9 cellular contexts compared by ENCODE assay signal in genomic region chr11:130636672-130637463, GRCh38.
DNase-seq lines count a peak whose midpoint lies in the region; ATAC-seq, FAIRE-seq and TF ChIP-seq lines count a peak whose summit lies in the region.
"Had no signal": no experiment of that assay in that cellular context is flagged by ENCODE, and none has a peak within 500 bp of the region (broad histone marks: within the 10 kb centered on the region; RNA-seq: fewer than 3 reads in every experiment).

No MANE protein-coding gene starts in this region.

- ATAC-seq in HG02840 (IDR thresholded peaks at IDR 0.05; ENCODE audit: low FRiP score, unreplicated experiment), result peak; percentile 72
- ATAC-seq in GM21423 (IDR thresholded peaks at IDR 0.05; ENCODE audit: unreplicated experiment), result no peak
- no peak for ATAC-seq in HG02884 (IDR thresholded peaks at IDR 0.05; ENCODE audit: unreplicated experiment)

- DNase-seq in ELR (ENCODE audit: low read depth), result peak; percentile 85
- DNase-seq in RCC 7860 (ENCODE audit: low spot score), result peak; percentile 98
- DNase-seq in kidney tubule cell (ENCODE audit: low spot score), result peak; percentile 98
- no peak for DNase-seq in NCI-H1105 (lab: John Stamatoyannopoulos, UW)
- DNase-seq in erythroblast (lab: John Stamatoyannopoulos, UW), result no peak
- DNase-seq: activated gamma-delta T cell had no signal

- no peak for TF ChIP-seq POLR2A in erythroblast (IDR thresholded peaks at IDR 0.05; ENCODE audit: low read length)

- peak; percentile 94 for FAIRE-seq in RCC 7860 (lab: Jason Lieb, UNC)

Comparison
In these comparisons a context has a peak if more than half of its experiments do, and no peak if none do; other contexts are left out.
1. DNase-seq: peak in ELR (single experiment), RCC 7860 (single experiment) and kidney tubule cell (single experiment); none in NCI-H1105 (single experiment) and erythroblast (0 of 2).